8 cellular contexts compared by ENCODE assay signal in the genomic region with DNA sequence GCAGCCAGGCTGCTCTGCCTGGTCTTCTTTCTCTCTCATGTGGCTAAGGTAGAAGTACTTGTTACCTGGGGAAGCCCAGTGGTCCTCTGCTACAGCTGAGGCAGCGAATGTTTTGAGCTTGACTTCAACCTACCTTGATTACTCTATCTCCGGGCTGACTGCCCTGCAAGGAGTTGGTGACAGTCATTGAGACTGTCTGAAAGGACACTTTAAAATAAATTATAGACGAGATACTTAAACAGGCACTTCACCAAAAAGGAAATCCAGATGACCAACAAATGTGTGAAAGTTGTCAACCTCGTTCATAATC. TPM values are rescaled to one million over a fixed set of nuclear protein-coding genes. Genes with fewer than 3 reads are reported as not detected.
DNase-seq lines count a peak whose midpoint lies in the region; ATAC-seq and TF ChIP-seq lines count a peak whose summit lies in the region.

No MANE protein-coding gene starts in this region.

- H3K27me3 Mint-ChIP-seq in stimulated activated naive CD8-positive, alpha-beta T cell treated with anti-CD3 and anti-CD28 coated beads, Interleukin-15, Interleukin-2, amounts not matched to agents 100 ng/mL and 50 ng/mL, for 24 hours: peaks cover 12% of the 10 kb centered on the region
- peaks cover 20% of the 10 kb centered on the region for H3K27me3 Mint-ChIP-seq in activated CD8-positive, alpha-beta T cell treated with anti-CD3 and anti-CD28 coated beads, Interleukin-2, amount 10 ng/mL, durations not matched to agents 7 days and 5 days (ENCODE audit: low read depth)

- H3K4me1 ChIP-seq in right lobe of liver (no peaks in the 10 kb centered on the region), vagina (peaks cover 5% of the 10 kb centered on the region)

- no peak for TF ChIP-seq POLR2A in right lobe of liver (IDR thresholded peaks at IDR 0.05)
- TF ChIP-seq POLR2A in vagina (IDR thresholded peaks at IDR 0.05): no peak

- peak overlapping the region; percentile 15 for H3K27ac Mint-ChIP-seq in stimulated activated naive CD8-positive, alpha-beta T cell treated with anti-CD3 and anti-CD28 coated beads, Interleukin-15, Interleukin-2, amounts not matched to agents 100 ng/mL and 50 ng/mL, for 24 hours
- H3K27ac Mint-ChIP-seq in activated CD8-positive, alpha-beta T cell treated with anti-CD3 and anti-CD28 coated beads, Interleukin-2, amount 10 ng/mL, durations not matched to agents 7 days and 5 days: peak overlapping the region; percentile 71

- H3K4me3 ChIP-seq in right lobe of liver (peak overlapping the region in 2 of 3 donors; percentile 67 to 70), vagina (peak overlapping the region; percentile 66 to 72)

- DNase-seq in stimulated activated naive CD8-positive, alpha-beta T cell treated with anti-CD3 and anti-CD28 coated beads, Interleukin-15, Interleukin-2, amounts not matched to agents 100 U/mL and 50 U/mL, for 24 hours: no peak
- no peak for DNase-seq in activated CD8-positive, alpha-beta T cell treated with anti-CD3 and anti-CD28 coated beads, Interleukin-2, amount 10 ng/mL, durations not matched to agents 7 days and 5 days
- no peak for DNase-seq in right lobe of liver
- DNase-seq in vagina (ENCODE audit: extremely low spot score in 2 of 2): no peak
- no peak for DNase-seq in epidermal melanocyte (ENCODE audit: insufficient read length, low spot score)
- DNase-seq in central memory CD4-positive, alpha-beta T cell: no peak

- H3K9me3 ChIP-seq in right lobe of liver: no peaks in the 10 kb centered on the region
- H3K9me3 ChIP-seq in vagina: no peaks in the 10 kb centered on the region

- H3K27ac ChIP-seq in right lobe of liver (no peak overlapping the region), vagina (no peak overlapping the region)

- H3K4me3 Mint-ChIP-seq in stimulated activated naive CD8-positive, alpha-beta T cell treated with anti-CD3 and anti-CD28 coated beads, Interleukin-15, Interleukin-2, amounts not matched to agents 100 ng/mL and 50 ng/mL, for 24 hours: peak overlapping the region; percentile 94
- H3K4me3 Mint-ChIP-seq in activated CD8-positive, alpha-beta T cell treated with anti-CD3 and anti-CD28 coated beads, Interleukin-2, amount 10 ng/mL, durations not matched to agents 7 days and 5 days: peak overlapping the region; percentile 92

- H3K4me1 Mint-ChIP-seq in stimulated activated naive CD8-positive, alpha-beta T cell treated with anti-CD3 and anti-CD28 coated beads, Interleukin-15, Interleukin-2, amounts not matched to agents 100 ng/mL and 50 ng/mL, for 24 hours (ENCODE audit: low read depth): peaks cover 10% of the 10 kb centered on the region
- peaks cover 22% of the 10 kb centered on the region for H3K4me1 Mint-ChIP-seq in activated CD8-positive, alpha-beta T cell treated with anti-CD3 and anti-CD28 coated beads, Interleukin-2, amount 10 ng/mL, durations not matched to agents 7 days and 5 days (ENCODE audit: low read depth)

- no peaks in the 10 kb centered on the region for H3K36me3 ChIP-seq in right lobe of liver
- no peaks in the 10 kb centered on the region for H3K36me3 ChIP-seq in vagina

- H3K27me3 ChIP-seq in right lobe of liver (no peaks in the 10 kb centered on the region), vagina (no peaks in the 10 kb centered on the region)

- no peak for ATAC-seq in stimulated activated naive CD8-positive, alpha-beta T cell treated with anti-CD3 and anti-CD28 coated beads, Interleukin-15, Interleukin-2, amounts not matched to agents 100 U/mL and 50 U/mL, for 24 hours
- ATAC-seq in activated CD8-positive, alpha-beta T cell treated with anti-CD3 and anti-CD28 coated beads, Interleukin-2, amount 10 ng/mL, durations not matched to agents 7 days and 5 days: no peak
- ATAC-seq in right lobe of liver (no peak), GM19397 (IDR thresholded peaks at IDR 0.05; ENCODE audit: unreplicated experiment) (no peak)

- peaks cover 7% of the 10 kb centered on the region for H3K36me3 Mint-ChIP-seq in stimulated activated naive CD8-positive, alpha-beta T cell treated with anti-CD3 and anti-CD28 coated beads, Interleukin-15, Interleukin-2, amounts not matched to agents 100 ng/mL and 50 ng/mL, for 24 hours (ENCODE audit: low read depth)
- H3K36me3 Mint-ChIP-seq in activated CD8-positive, alpha-beta T cell treated with anti-CD3 and anti-CD28 coated beads, Interleukin-2, amount 10 ng/mL, durations not matched to agents 7 days and 5 days (ENCODE audit: low read depth): peaks cover 21% of the 10 kb centered on the region

- H3K9me3 Mint-ChIP-seq in stimulated activated naive CD8-positive, alpha-beta T cell treated with anti-CD3 and anti-CD28 coated beads, Interleukin-15, Interleukin-2, amounts not matched to agents 100 ng/mL and 50 ng/mL, for 24 hours: no peaks in the 10 kb centered on the region
- H3K9me3 Mint-ChIP-seq in activated CD8-positive, alpha-beta T cell treated with anti-CD3 and anti-CD28 coated beads, Interleukin-2, amount 10 ng/mL, durations not matched to agents 7 days and 5 days (ENCODE audit: insufficient read depth): no peaks in the 10 kb centered on the region

- CTCF ChIA-PET in activated CD8-positive, alpha-beta T cell treated with anti-CD3 and anti-CD28 coated beads, Interleukin-2, amount 10 ng/mL, durations not matched to agents 7 days and 5 days (lab: Charles Lee): no interaction called here

- POLR2A ChIA-PET in activated CD8-positive, alpha-beta T cell treated with anti-CD3 and anti-CD28 coated beads, Interleukin-2, amount 10 ng/mL, durations not matched to agents 7 days and 5 days (lab: Charles Lee): interaction anchor here (2.6 kb wide), 1 partner anchor 10 kb away, joined by 7 read pairs; no protein-coding TSS in a partner anchor

- intact Hi-C loops in right lobe of liver (cut with DNase I) (no loop called here), vagina (cut with DNase I) (no loop called here)

- no peak for TF ChIP-seq CTCF in right lobe of liver (IDR thresholded peaks at IDR 0.05)
- TF ChIP-seq CTCF in vagina (IDR thresholded peaks at IDR 0.05): no peak

- WGBS in right lobe of liver (ENCODE audit: insufficient coverage, low coverage, low lambda C conversion rate, missing lambda C conversion rate): 20% methylated on average over 4 of the region's 4 CpGs

RNA-seq across cellular contexts. Expression of gene CIT, which starts 0.5 kb away (rescaled TPM):
- 100 to 1,000 TPM; 111 to 115 TPM for total RNA-seq in activated CD8-positive, alpha-beta T cell treated with anti-CD3 and anti-CD28 coated beads, Interleukin-2, amount 10 ng/mL, durations not matched to agents 7 days and 5 days
- total RNA-seq in right lobe of liver: 10 to 100 TPM in 1 of 6 experiments, 1 to 10 TPM in 5; 1.8 to 12.8 (median 3.3) TPM
- total RNA-seq in vagina: 20.6 TPM
